ENCODE assay signal across 1 cellular context in genomic region chr1:38541223-38541622, GRCh38.
TF ChIP-seq lines count a peak whose summit lies in the region.

No MANE protein-coding gene starts in this region.

TF ChIP-seq in GM23338, 12 proteins besides CTCF, POLR2A, EP300 and RAD21 (continued from another document):
- no peak for TF ChIP-seq ZNF462 (CRISPR knock-in tag; IDR thresholded peaks at IDR 0.05)
- no peak for TF ChIP-seq NANOG (IDR thresholded peaks at IDR 0.05; ENCODE audit: borderline replicate concordance)
- TF ChIP-seq EZH2phosphoT487 (IDR thresholded peaks at IDR 0.05; ENCODE audit: unreplicated experiment), result no peak
- no peak for TF ChIP-seq POLR2AphosphoS5 (IDR thresholded peaks at IDR 0.05; ENCODE audit: low read depth)
- TF ChIP-seq JUNB (IDR thresholded peaks at IDR 0.05; ENCODE audit: unreplicated experiment), result no peak
- TF ChIP-seq ZNF114 (CRISPR knock-in tag; IDR thresholded peaks at IDR 0.05), result no peak
- TF ChIP-seq, protein P1, sequence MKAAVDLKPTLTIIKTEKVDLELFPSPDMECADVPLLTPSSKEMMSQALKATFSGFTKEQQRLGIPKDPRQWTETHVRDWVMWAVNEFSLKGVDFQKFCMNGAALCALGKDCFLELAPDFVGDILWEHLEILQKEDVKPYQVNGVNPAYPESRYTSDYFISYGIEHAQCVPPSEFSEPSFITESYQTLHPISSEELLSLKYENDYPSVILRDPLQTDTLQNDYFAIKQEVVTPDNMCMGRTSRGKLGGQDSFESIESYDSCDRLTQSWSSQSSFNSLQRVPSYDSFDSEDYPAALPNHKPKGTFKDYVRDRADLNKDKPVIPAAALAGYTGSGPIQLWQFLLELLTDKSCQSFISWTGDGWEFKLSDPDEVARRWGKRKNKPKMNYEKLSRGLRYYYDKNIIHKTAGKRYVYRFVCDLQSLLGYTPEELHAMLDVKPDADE (IDR thresholded peaks at IDR 0.05), result no peak
- no peak for TF ChIP-seq EZH2 (IDR thresholded peaks at IDR 0.05; ENCODE audit: low read depth, unreplicated experiment)
